ENCODE assay signal across 1 cellular context in genomic region chr3:12224181-12225147, GRCh38.
A peak's percentile ranks its signal among the peaks of the same experiment; 100 is the strongest.
TF ChIP-seq lines count a peak whose summit lies in the region.

No MANE protein-coding gene starts in this region.

TF ChIP-seq in HepG2, 621 proteins besides CTCF, POLR2A, EP300 and RAD21 (continued from another document and continues in another):
- TF ChIP-seq ZNF598 (CRISPR knock-in tag; IDR thresholded peaks at IDR 0.05; ENCODE audit: borderline replicate concordance) = no peak
- peak; percentile 80 for TF ChIP-seq ZNF646 (CRISPR knock-in tag; IDR thresholded peaks at IDR 0.05)
- no peak for TF ChIP-seq TAF1 (CRISPR knock-in tag; IDR thresholded peaks at IDR 0.05)
- no peak for TF ChIP-seq HOMEZ (CRISPR knock-in tag; IDR thresholded peaks at IDR 0.05; ENCODE audit: low read depth)
- TF ChIP-seq ATF4 (CRISPR knock-in tag; IDR thresholded peaks at IDR 0.05) = 0 out of 4 replicates have a peak, but pooled peaks of 1 of the 2 experiments have one; percentile 17
- peak; percentile 41 for TF ChIP-seq ZNF687 (CRISPR knock-in tag; IDR thresholded peaks at IDR 0.05)
- TF ChIP-seq ATAD3A (CRISPR knock-in tag; IDR thresholded peaks at IDR 0.05) = no peak
- 0 out of 2 replicates have a peak, but pooled peaks have one; percentile 33 for TF ChIP-seq ARNT2 (CRISPR knock-in tag; IDR thresholded peaks at IDR 0.05; ENCODE audit: low read depth)
- no peak for TF ChIP-seq STAT6 (CRISPR knock-in tag; IDR thresholded peaks at IDR 0.05; ENCODE audit: borderline replicate concordance)
- TF ChIP-seq TCF12 (IDR thresholded peaks at IDR 0.05) = no peak
- no peak for TF ChIP-seq TCF12 (CRISPR knock-in tag; IDR thresholded peaks at IDR 0.05)
- 0 out of 2 replicates have a peak, but pooled peaks have one; percentile 29 for TF ChIP-seq ARID4A (CRISPR knock-in tag; IDR thresholded peaks at IDR 0.05; ENCODE audit: borderline replicate concordance)
- peak; percentile 51 for TF ChIP-seq TEAD3 (CRISPR knock-in tag; optimal IDR thresholded peaks at IDR 0.05; ENCODE audit: borderline replicate concordance)
- no peak for TF ChIP-seq THAP11 (CRISPR knock-in tag; IDR thresholded peaks at IDR 0.05)
- no peak for TF ChIP-seq ZMAT3 (CRISPR knock-in tag; conservative IDR thresholded peaks at IDR 0.05)
- TF ChIP-seq RFXAP (CRISPR knock-in tag; IDR thresholded peaks at IDR 0.05; ENCODE audit: borderline replicate concordance) = no peak
- TF ChIP-seq ZHX1 (CRISPR knock-in tag; IDR thresholded peaks at IDR 0.05; ENCODE audit: low read depth) = no peak
- no peak for TF ChIP-seq KLF9 (CRISPR knock-in tag; IDR thresholded peaks at IDR 0.05; ENCODE audit: low read depth)
- TF ChIP-seq NFKBIZ (CRISPR knock-in tag; IDR thresholded peaks at IDR 0.05) = no peak
- TF ChIP-seq ZMYM4 (CRISPR knock-in tag; IDR thresholded peaks at IDR 0.05) = 0 out of 2 replicates have a peak, but pooled peaks have one; percentile 44
- TF ChIP-seq GATAD1 (CRISPR knock-in tag; IDR thresholded peaks at IDR 0.05) = no peak
- TF ChIP-seq SALL1 (CRISPR knock-in tag; IDR thresholded peaks at IDR 0.05) = peak; percentile 69
- TF ChIP-seq SP1 (IDR thresholded peaks at IDR 0.05) = no peak
- TF ChIP-seq SP1 (CRISPR knock-in tag; IDR thresholded peaks at IDR 0.05) = no peak
- no peak for TF ChIP-seq PLRG1 (conservative IDR thresholded peaks at IDR 0.05)
- no peak for TF ChIP-seq ZNF441 (CRISPR knock-in tag; IDR thresholded peaks at IDR 0.05; ENCODE audit: borderline replicate concordance)
- no peak for TF ChIP-seq EEA1 (CRISPR knock-in tag; IDR thresholded peaks at IDR 0.05; ENCODE audit: borderline replicate concordance)
- no peak for TF ChIP-seq ELF4 (CRISPR knock-in tag; IDR thresholded peaks at IDR 0.05; ENCODE audit: borderline replicate concordance)
- peak; percentile 40; the same call in 1 of the 2 replicates for TF ChIP-seq ZFP91 (CRISPR knock-in tag; IDR thresholded peaks at IDR 0.05; ENCODE audit: borderline replicate concordance)
- no peak for TF ChIP-seq ZC3H4 (CRISPR knock-in tag; IDR thresholded peaks at IDR 0.05; ENCODE audit: borderline replicate concordance)
- no peak for TF ChIP-seq ZBTB7A (CRISPR knock-in tag; IDR thresholded peaks at IDR 0.05)
